In genomic region chr9:70530716-70531115, GRCh38 we compare ENCODE assay signal across 22 cellular contexts.
A peak's percentile ranks its signal among the peaks of the same experiment; 100 is the strongest.
DNase-seq lines count a peak whose midpoint lies in the region; ATAC-seq and TF ChIP-seq lines count a peak whose summit lies in the region.
"Had no signal": no experiment of that assay in that cellular context is flagged by ENCODE, and none has a peak within 500 bp of the region (broad histone marks: within the 10 kb centered on the region; RNA-seq: fewer than 3 reads in every experiment).

No MANE protein-coding gene starts in this region.

- peak overlapping the region; percentile 17 for H3K27ac Mint-ChIP-seq in activated T-cell treated with anti-CD3 and anti-CD28 coated beads, Interleukin-2, amount 50 U/mL, for 24 hours
- H3K27ac Mint-ChIP-seq in T-helper 17 cell = peak overlapping the region; percentile 51
- peak overlapping the region in 3 of 5 experiments; percentile 6 to 66 (median 49) for H3K27ac Mint-ChIP-seq in brain
- no peak overlapping the region for H3K27ac Mint-ChIP-seq in stimulated activated effector memory CD8-positive, alpha-beta T cell treated with anti-CD3 and anti-CD28 coated beads, Interleukin-12 subunit alpha, Interleukin-12 subunit beta, amount 100 ng/mL, for 72 hours
- H3K27ac Mint-ChIP-seq: CD14-positive monocyte; CD4-positive, alpha-beta T cell; HFFc6 had no signal

- no peak overlapping the region for H3K4me3 Mint-ChIP-seq in activated T-cell treated with anti-CD3 and anti-CD28 coated beads, Interleukin-2, amount 50 U/mL, for 24 hours
- no peak overlapping the region for H3K4me3 Mint-ChIP-seq in T-helper 17 cell
- H3K4me3 Mint-ChIP-seq in brain = no peak overlapping the region
- H3K4me3 Mint-ChIP-seq in stimulated activated effector memory CD8-positive, alpha-beta T cell treated with anti-CD3 and anti-CD28 coated beads, Interleukin-12 subunit alpha, Interleukin-12 subunit beta, amount 100 ng/mL, for 72 hours = no peak overlapping the region
- H3K4me3 Mint-ChIP-seq: CD14-positive monocyte; CD4-positive, alpha-beta T cell; CD8-positive, alpha-beta memory T cell; HFFc6 had no signal

- no peaks in the 10 kb centered on the region for H3K36me3 ChIP-seq in heart right ventricle
- H3K36me3 ChIP-seq: BE2C; BLaER1 treated with 17β-estradiol and CSF1 and Interleukin-3, amounts not matched to agents 10 nM and 100 nM; HAP-1 had no signal

- intact Hi-C loops in heart right ventricle (cut with DNase I) = no loop called here

- no peak overlapping the region for H3K4me3 ChIP-seq in heart right ventricle
- H3K4me3 ChIP-seq: BLaER1 treated with 17β-estradiol and CSF1 and Interleukin-3, amounts not matched to agents 10 nM and 100 nM; GM12878; HAP-1 had no signal

- ATAC-seq in T-helper 17 cell (no peak), heart right ventricle (no peak), HG03139 (IDR thresholded peaks at IDR 0.05; ENCODE audit: unreplicated experiment) (no peak)
- peak; percentile 54 for ATAC-seq in stimulated activated effector memory CD8-positive, alpha-beta T cell treated with anti-CD3 and anti-CD28 coated beads, Interleukin-12 subunit alpha, Interleukin-12 subunit beta, amount 100 ng/mL, for 72 hours
- ATAC-seq: GM12878 had no signal

- H3K36me3 Mint-ChIP-seq in activated T-cell treated with anti-CD3 and anti-CD28 coated beads, Interleukin-2, amount 50 U/mL, for 24 hours (ENCODE audit: low read depth) = no peaks in the 10 kb centered on the region
- H3K36me3 Mint-ChIP-seq in T-helper 17 cell (ENCODE audit: low read depth) = no peaks in the 10 kb centered on the region
- no peaks in the 10 kb centered on the region for H3K36me3 Mint-ChIP-seq in brain
- no peaks in the 10 kb centered on the region for H3K36me3 Mint-ChIP-seq in stimulated activated effector memory CD8-positive, alpha-beta T cell treated with anti-CD3 and anti-CD28 coated beads, Interleukin-12 subunit alpha, Interleukin-12 subunit beta, amount 100 ng/mL, for 72 hours
- H3K36me3 Mint-ChIP-seq: CD14-positive monocyte had no signal

- H3K27ac ChIP-seq in heart right ventricle = no peak overlapping the region
- H3K27ac ChIP-seq: 22Rv1; BLaER1 treated with 17β-estradiol and CSF1 and Interleukin-3, amounts not matched to agents 10 nM and 100 nM had no signal

- H3K4me1 Mint-ChIP-seq in activated T-cell treated with anti-CD3 and anti-CD28 coated beads, Interleukin-2, amount 50 U/mL, for 24 hours (ENCODE audit: low read depth) = peaks cover 30% of the 10 kb centered on the region
- peaks cover 6% of the 10 kb centered on the region for H3K4me1 Mint-ChIP-seq in T-helper 17 cell
- H3K4me1 Mint-ChIP-seq in brain = peaks cover 5% of the 10 kb centered on the region
- H3K4me1 Mint-ChIP-seq in stimulated activated effector memory CD8-positive, alpha-beta T cell treated with anti-CD3 and anti-CD28 coated beads, Interleukin-12 subunit alpha, Interleukin-12 subunit beta, amount 100 ng/mL, for 72 hours = peaks cover 7% of the 10 kb centered on the region

- WGBS in heart right ventricle, 2 donors = 94% methylated on average over 5 of the region's 5 CpGs

- H3K27me3 Mint-ChIP-seq in activated T-cell treated with anti-CD3 and anti-CD28 coated beads, Interleukin-2, amount 50 U/mL, for 24 hours = no peaks in the 10 kb centered on the region
- no peaks in the 10 kb centered on the region for H3K27me3 Mint-ChIP-seq in T-helper 17 cell
- peaks cover 3% of the 10 kb centered on the region for H3K27me3 Mint-ChIP-seq in brain
- H3K27me3 Mint-ChIP-seq: CD4-positive, alpha-beta T cell; CD8-positive, alpha-beta memory T cell had no signal

- H3K27me3 ChIP-seq in heart right ventricle = no peaks in the 10 kb centered on the region
- H3K27me3 ChIP-seq: BE2C; BLaER1 treated with 17β-estradiol and CSF1 and Interleukin-3, amounts not matched to agents 10 nM and 100 nM had no signal

- TF ChIP-seq CTCF in brain (conservative IDR thresholded peaks at IDR 0.05) (no peak), heart right ventricle (IDR thresholded peaks at IDR 0.05) (no peak)

- no peak for DNase-seq in activated T-cell treated with anti-CD3 and anti-CD28 coated beads, Interleukin-2, amount 50 U/mL, for 24 hours
- no peak for DNase-seq in activated T-cell treated with anti-CD3 and anti-CD28 coated beads, Interleukin-2, amount 50 U/mL, for 1 hour
- no peak for DNase-seq in T-helper 17 cell
- DNase-seq in stimulated activated effector memory CD8-positive, alpha-beta T cell treated with anti-CD3 and anti-CD28 coated beads, Interleukin-12 subunit alpha, Interleukin-12 subunit beta, amount 100 ng/mL, for 72 hours (ENCODE audit: low spot score in 2 of 2) = no peak
- DNase-seq in dermis blood vessel endothelial cell = no peak
- no peak for DNase-seq in heart right ventricle
- DNase-seq: BE2C; CD4-positive, alpha-beta T cell; CD8-positive, alpha-beta memory T cell; DMS 273 treated with DMSO at 0.1 percent for 48 hours; DMS79; EL; GDM1; GOT3; HFFc6 had no signal

- H3K4me1 ChIP-seq in heart right ventricle = peaks cover 0 to 4% (median 0%) of the 10 kb centered on the region in 9 donors
- H3K4me1 ChIP-seq: BE2C had no signal

- peaks cover 3% of the 10 kb centered on the region for H3K9me3 Mint-ChIP-seq in activated T-cell treated with anti-CD3 and anti-CD28 coated beads, Interleukin-2, amount 50 U/mL, for 24 hours
- H3K9me3 Mint-ChIP-seq in brain = peaks cover 0 to 2% (median 1%) of the 10 kb centered on the region in 5 experiments
- no peaks in the 10 kb centered on the region for H3K9me3 Mint-ChIP-seq in stimulated activated effector memory CD8-positive, alpha-beta T cell treated with anti-CD3 and anti-CD28 coated beads, Interleukin-12 subunit alpha, Interleukin-12 subunit beta, amount 100 ng/mL, for 72 hours
- H3K9me3 Mint-ChIP-seq: CD4-positive, alpha-beta T cell; HFFc6 had no signal

- H3K9me3 ChIP-seq in T-helper 17 cell (ENCODE audit: control insufficient read depth, low read length, poor library complexity, severe bottlenecking) (no peaks in the 10 kb centered on the region), heart right ventricle (no peaks in the 10 kb centered on the region)
- H3K9me3 ChIP-seq: BE2C, HAP-1 had no signal
